Comparison of ENCODE assay signal across 8 cellular contexts in genomic region chr22:19432092-19432844, GRCh38. TPM values are rescaled to one million over a fixed set of nuclear protein-coding genes. Genes with fewer than 3 reads are reported as not detected.
DNase-seq lines count a peak whose midpoint lies in the region; FAIRE-seq and TF ChIP-seq lines count a peak whose summit lies in the region.

Gene MRPL40, plus strand, starts transcription at chr22:19432545. Its CDS starts 10 bp downstream, at chr22:19432555.

- peak; percentile 68 for DNase-seq in H54 (ENCODE audit: insufficient read length, low spot score)
- peak; percentile 35 for DNase-seq in SIG-M5 (lab: John Stamatoyannopoulos, UW)
- DNase-seq in activated gamma-delta T cell (lab: John Stamatoyannopoulos, UW) = peak; percentile 77
- DNase-seq in fibroblast of villous mesenchyme (ENCODE audit: low read depth) = peak; percentile 95
- peak; percentile 89 for DNase-seq in neural progenitor cell (ENCODE audit: low spot score)
- peak; percentile 90 for DNase-seq in stromal cell of bone marrow (ENCODE audit: low read depth)

- H3K4me1 Mint-ChIP-seq in neural progenitor cell = peaks cover 31% of the 10 kb centered on the region

- no peaks in the 10 kb centered on the region for H3F3A ChIP-seq in Loucy (ENCODE audit: low read depth)
- peaks cover 29% of the 10 kb centered on the region for H3F3A ChIP-seq in neural progenitor cell (ENCODE audit: low read depth)

- H3K9me3 Mint-ChIP-seq in neural progenitor cell = no peaks in the 10 kb centered on the region

- H3K36me3 Mint-ChIP-seq in neural progenitor cell = peaks cover 13% of the 10 kb centered on the region

- peak; percentile 53 for FAIRE-seq in H54 (lab: Jason Lieb, UNC)

- H2AFZ ChIP-seq in Loucy (ENCODE audit: low read length) = peak within 1 kb of the TSS; percentile 89
- H2AFZ ChIP-seq in neural progenitor cell (replicated peaks) = peak within 1 kb of the TSS; percentile 81

- H3K9me3 ChIP-seq in ES-I3 (ENCODE audit: control insufficient read depth, insufficient read depth, low read length) (no peaks in the 10 kb centered on the region), Loucy (ENCODE audit: insufficient read depth, low read depth, low read length) (no peaks in the 10 kb centered on the region), neural progenitor cell (ENCODE audit: low read depth) (no peaks in the 10 kb centered on the region)

- H3K27me3 ChIP-seq in Loucy (ENCODE audit: insufficient read depth, low read length, poor library complexity, severe bottlenecking) (no peaks in the 10 kb centered on the region), neural progenitor cell (no peaks in the 10 kb centered on the region)

- peak within 1 kb of the TSS; percentile 91 for H3K4me3 Mint-ChIP-seq in neural progenitor cell

- no peaks in the 10 kb centered on the region for H3K9me2 ChIP-seq in Loucy (replicated peaks; ENCODE audit: low read depth, low read length)

- H3K79me2 ChIP-seq in Loucy (ENCODE audit: insufficient read depth, low read length) (peaks cover 53% of the 10 kb centered on the region), neural progenitor cell (ENCODE audit: low read depth) (peaks cover 45% of the 10 kb centered on the region)

- no peak for TF ChIP-seq CTCF in Loucy (conservative IDR thresholded peaks at IDR 0.05; ENCODE audit: low read length)
- peak; percentile 13 for TF ChIP-seq CTCF in fibroblast of villous mesenchyme (IDR thresholded peaks at IDR 0.05; ENCODE audit: insufficient read depth, low read depth, low read length)
- TF ChIP-seq CTCF in neural progenitor cell (IDR thresholded peaks at IDR 0.05) = peak; percentile 0

- H3K36me3 ChIP-seq in ES-I3 (ENCODE audit: insufficient read depth, low read length) = peaks cover 5% of the 10 kb centered on the region; the same call in 1 of the 2 replicates
- peaks cover 12% of the 10 kb centered on the region; the same call in 1 of the 2 replicates for H3K36me3 ChIP-seq in Loucy (ENCODE audit: insufficient read depth, low read length)
- H3K36me3 ChIP-seq in neural progenitor cell = no peaks in the 10 kb centered on the region

- H3K4me2 ChIP-seq in Loucy (ENCODE audit: low read depth, low read length, poor library complexity, severe bottlenecking) (peak within 1 kb of the TSS; percentile 80), neural progenitor cell (peak within 1 kb of the TSS; percentile 95)

- H3K4me1 ChIP-seq in ES-I3 (ENCODE audit: insufficient read depth, low read length) = 0 out of 2 replicates have a peak, but pooled peaks cover 4% of the 10 kb centered on the region
- H3K4me1 ChIP-seq in Loucy (ENCODE audit: insufficient read depth, low read length, poor library complexity, severe bottlenecking) = peaks cover 32% of the 10 kb centered on the region
- peaks cover 18% of the 10 kb centered on the region for H3K4me1 ChIP-seq in neural progenitor cell

- peak within 1 kb of the TSS; percentile 81 for H3K9ac ChIP-seq in ES-I3 (ENCODE audit: low read depth, low read length)
- peak within 1 kb of the TSS; percentile 96 for H3K9ac ChIP-seq in Loucy (ENCODE audit: low read depth, low read length, poor library complexity, severe bottlenecking)
- H3K9ac ChIP-seq in neural progenitor cell = peak within 1 kb of the TSS; percentile 64

- H3K4me3 ChIP-seq in Loucy (ENCODE audit: low read length, poor library complexity, severe bottlenecking) = peak within 1 kb of the TSS; percentile 93
- peak within 1 kb of the TSS; percentile 89 for H3K4me3 ChIP-seq in fibroblast of villous mesenchyme (ENCODE audit: low read depth, low read length)
- H3K4me3 ChIP-seq in neural progenitor cell = peak within 1 kb of the TSS; percentile 66

- peak within 1 kb of the TSS; percentile 78 for H3K27ac ChIP-seq in neural progenitor cell

- peak within 1 kb of the TSS; percentile 66 for H3K27ac Mint-ChIP-seq in neural progenitor cell

- TF ChIP-seq POLR2A in H54 (IDR thresholded peaks at IDR 0.05; ENCODE audit: low read depth, low read length) = peak; percentile 78

- peaks cover 2% of the 10 kb centered on the region for H3K27me3 Mint-ChIP-seq in neural progenitor cell (ENCODE audit: insufficient read depth, low read depth)

- H4K20me1 ChIP-seq in Loucy (ENCODE audit: insufficient read depth, low read length, poor library complexity, severe bottlenecking) (peaks cover 35% of the 10 kb centered on the region), neural progenitor cell (ENCODE audit: low read depth) (peaks cover 35% of the 10 kb centered on the region)

RNA-seq across cellular contexts. Expression of gene MRPL40, which starts in this region (rescaled TPM):
- total RNA-seq in fibroblast of villous mesenchyme (46.2 and 52.2 TPM in 2 replicates), neural progenitor cell (ENCODE audit: low replicate concordance) (15.5 and 17.0 TPM in 2 replicates)

Comparison
In these comparisons a context has a peak if more than half of its experiments do, and no peak if none do; other contexts are left out.
1. Peak in every context shown above with its lines: DNase-seq, H3K4me3 ChIP-seq and H3K27ac ChIP-seq.
2. DNase-seq: peak in every context shown above with its lines; median percentile 95 in fibroblast of villous mesenchyme; 90 in stromal cell of bone marrow; 89 in neural progenitor cell; 77 in activated gamma-delta T cell; 68 in H54; 35 in SIG-M5.